13 cellular contexts compared by ENCODE assay signal in the genomic region with DNA sequence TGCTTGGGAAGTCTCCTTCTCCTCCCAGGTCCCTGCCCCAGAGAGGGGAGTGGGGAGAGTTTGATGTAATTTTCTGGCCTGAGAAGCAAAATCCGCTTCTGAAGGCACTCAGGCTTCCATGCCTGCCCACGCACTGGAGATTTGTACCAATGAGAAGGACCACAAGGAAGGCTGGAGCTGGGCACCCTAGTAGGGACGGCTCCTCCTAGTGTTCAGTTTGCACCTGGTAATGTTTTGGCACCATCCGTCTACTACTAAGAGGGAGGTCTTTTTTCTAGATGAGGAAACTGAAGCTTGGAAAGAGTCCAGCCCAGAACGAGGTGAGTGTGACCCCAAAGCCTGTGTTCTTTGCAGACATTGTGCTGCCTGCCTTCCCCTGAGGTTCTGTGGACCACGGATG.
A peak's percentile ranks its signal among the peaks of the same experiment; 100 is the strongest.
DNase-seq lines count a peak whose midpoint lies in the region; ATAC-seq and TF ChIP-seq lines count a peak whose summit lies in the region.
"Had no signal": no experiment of that assay in that cellular context is flagged by ENCODE, and none has a peak within 500 bp of the region (broad histone marks: within the 10 kb centered on the region; RNA-seq: fewer than 3 reads in every experiment).

No MANE protein-coding gene starts in this region.

- TF ChIP-seq CTCF in RWPE2 (IDR thresholded peaks at IDR 0.05; ENCODE audit: poor library complexity, severe bottlenecking), result no peak
- peak; percentile 7 for TF ChIP-seq CTCF in kidney epithelial cell (IDR thresholded peaks at IDR 0.05; ENCODE audit: insufficient read depth, low read length, poor library complexity, severe bottlenecking)

- H3K9me3 ChIP-seq in RWPE2 (ENCODE audit: severe bottlenecking), result no peaks in the 10 kb centered on the region
- H3K9me3 ChIP-seq: heart left ventricle, prostate gland had no signal

- no peak overlapping the region for H3K27ac ChIP-seq in RWPE2 (ENCODE audit: poor library complexity, severe bottlenecking)
- H3K27ac ChIP-seq: heart left ventricle, prostate gland had no signal

- DNase-seq in DMS 273 (lab: John Stamatoyannopoulos, UW; ENCODE audit: unreplicated experiment), result peak; percentile 2
- no peak for DNase-seq in DMS 273 treated with DMSO at 0.1 percent for 48 hours (lab: John Stamatoyannopoulos, UW)
- peak; percentile 9 for DNase-seq in HT-29 (ENCODE audit: low spot score)
- peak; percentile 14 for DNase-seq in RWPE2 (ENCODE audit: low spot score)
- DNase-seq in kidney epithelial cell (ENCODE audit: low read depth), result no peak
- no peak for DNase-seq in NCI-H2081 treated with DMSO at 0.1 percent for 48 hours (lab: John Stamatoyannopoulos, UW)
- no peak for DNase-seq in NCI-H1694 (lab: John Stamatoyannopoulos, UW)
- DNase-seq: 8988T; heart left ventricle; stimulated activated CD4-positive, alpha-beta T cell treated with anti-CD3 and anti-CD28 coated beads, Interleukin-4, amount 100 ng/mL, for 24 hours; stimulated activated naive CD8-positive, alpha-beta T cell treated with anti-CD3 and anti-CD28 coated beads, Interleukin-15, amount 100 ng/mL, for 72 hours had no signal

- ATAC-seq in RWPE2 (ENCODE audit: low read depth), result no peak
- ATAC-seq in GM19035 (IDR thresholded peaks at IDR 0.05; ENCODE audit: unreplicated experiment), result no peak
- ATAC-seq: heart left ventricle; stimulated activated naive CD8-positive, alpha-beta T cell treated with anti-CD3 and anti-CD28 coated beads, Interleukin-15, amount 100 ng/mL, for 72 hours had no signal

- H3K27me3 ChIP-seq in RWPE2 (ENCODE audit: insufficient read depth, poor library complexity, severe bottlenecking) (peaks cover 11% of the 10 kb centered on the region), kidney epithelial cell (ENCODE audit: control insufficient read depth, insufficient read depth, low read length) (peaks cover 8% of the 10 kb centered on the region)

- no peaks in the 10 kb centered on the region for H3K4me1 ChIP-seq in RWPE2 (ENCODE audit: insufficient read depth, poor library complexity, severe bottlenecking)
- H3K4me1 ChIP-seq: heart left ventricle, prostate gland had no signal

- no peaks in the 10 kb centered on the region for H3K36me3 ChIP-seq in RWPE2 (ENCODE audit: low read depth)
- no peaks in the 10 kb centered on the region for H3K36me3 ChIP-seq in kidney epithelial cell (ENCODE audit: control insufficient read depth, insufficient read depth, low read length)
- H3K36me3 ChIP-seq: heart left ventricle, prostate gland had no signal

- H3K4me3 ChIP-seq in RWPE2 (ENCODE audit: severe bottlenecking), result no peak overlapping the region
- H3K4me3 ChIP-seq in kidney epithelial cell (ENCODE audit: low read depth, low read length), result no peak overlapping the region
- H3K4me3 ChIP-seq: heart left ventricle, prostate gland had no signal

Comparison
In these comparisons a context has a peak if more than half of its experiments do, and no peak if none do; other contexts are left out.
1. DNase-seq: peak in DMS 273 (single experiment), HT-29 (single experiment) and RWPE2 (single experiment); none in DMS 273 treated with DMSO at 0.1 percent for 48 hours (single experiment), kidney epithelial cell (single experiment), NCI-H2081 treated with DMSO at 0.1 percent for 48 hours (single experiment) and NCI-H1694 (single experiment).